Comparison of ENCODE assay signal across 21 cellular contexts in the genomic region with DNA sequence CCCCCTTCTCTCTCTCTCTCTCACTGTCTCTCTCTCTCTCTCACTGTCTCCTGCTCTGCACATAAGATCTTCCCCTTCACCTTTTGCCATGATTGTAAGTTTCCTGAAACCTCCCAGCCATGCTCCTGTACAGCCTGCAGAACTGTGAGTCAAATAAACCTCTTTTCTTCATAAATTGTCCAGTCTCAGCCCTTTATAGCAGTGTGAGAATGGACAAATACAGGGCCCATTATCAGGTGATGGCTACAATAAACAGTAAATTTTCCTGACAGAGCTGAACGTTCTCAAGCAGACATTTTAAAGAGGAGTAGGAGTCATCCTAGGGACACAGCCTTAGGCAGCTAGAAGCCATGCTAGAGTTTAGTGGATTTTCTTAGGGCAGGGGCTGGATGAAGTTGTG.
DNase-seq lines count a peak whose midpoint lies in the region; ATAC-seq, FAIRE-seq and TF ChIP-seq lines count a peak whose summit lies in the region.
"Had no signal": no experiment of that assay in that cellular context is flagged by ENCODE, and none has a peak within 500 bp of the region (broad histone marks: within the 10 kb centered on the region; RNA-seq: fewer than 3 reads in every experiment).

No MANE protein-coding gene starts in this region.

- POLR2A ChIA-PET in OCI-LY7 (lab: Charles Lee), result interaction anchor here (1.1 kb wide), 1 partner anchor 12 kb away, joined by 3 read pairs; no protein-coding TSS in a partner anchor
- POLR2A ChIA-PET in H1 (lab: Charles Lee; ENCODE audit: partially characterized antibody), result no interaction called here

- no peak overlapping the region for H3K4me2 ChIP-seq in Loucy (ENCODE audit: low read depth, low read length, poor library complexity, severe bottlenecking)
- H3K4me2 ChIP-seq in OCI-LY7 (ENCODE audit: low read length), result no peak overlapping the region
- no peak overlapping the region for H3K4me2 ChIP-seq in H1 (ENCODE audit: insufficient read depth in 1 of 2, low read depth in 2 of 2, low read length in 2 of 2)
- no peak overlapping the region for H3K4me2 ChIP-seq in smooth muscle cell

- H2BK15ac ChIP-seq in H1 (ENCODE audit: low read length), result no peak overlapping the region

- H3K36me3 ChIP-seq in Loucy (ENCODE audit: insufficient read depth, low read length) (no peaks in the 10 kb centered on the region), OCI-LY7 (ENCODE audit: insufficient read depth, low read length) (no peaks in the 10 kb centered on the region), H1 (ENCODE audit: control insufficient read depth in 2 of 4, insufficient read depth in 4 of 4, low read length in 3 of 4) (no peaks in the 10 kb centered on the region), smooth muscle cell (ENCODE audit: low read depth) (no peaks in the 10 kb centered on the region), small intestine (ENCODE audit: control insufficient read depth in 2 of 2, insufficient read depth in 2 of 2, low read length in 2 of 2) (no peaks in the 10 kb centered on the region)
- H3K36me3 ChIP-seq: BE2C, HAP-1 had no signal

- H3F3A ChIP-seq in Loucy (ENCODE audit: low read depth) (no peaks in the 10 kb centered on the region), smooth muscle cell (ENCODE audit: low read depth) (no peaks in the 10 kb centered on the region)

- H2BK20ac ChIP-seq in H1 (ENCODE audit: low read length), result no peak overlapping the region

- H2BK5ac ChIP-seq in H1 (ENCODE audit: low read depth, low read length), result no peak overlapping the region

- no peak for FAIRE-seq in H1 (lab: Jason Lieb, UNC)
- no peak for FAIRE-seq in small intestine (lab: Jason Lieb, UNC)
- FAIRE-seq: GM12891 had no signal

- no peaks in the 10 kb centered on the region for H3K9me3 ChIP-seq in Loucy (ENCODE audit: insufficient read depth, low read depth, low read length)
- peaks cover 4% of the 10 kb centered on the region; the same call in 1 of the 2 replicates for H3K9me3 ChIP-seq in OCI-LY7 (ENCODE audit: low read length)
- peaks cover 0 to 3% of the 10 kb centered on the region in 2 experiments; a peak in 1 of 4 replicates for H3K9me3 ChIP-seq in H1 (ENCODE audit: insufficient read depth in 2 of 2, low read depth in 1 of 2, low read length in 1 of 2)
- H3K9me3 ChIP-seq in smooth muscle cell (replicated peaks; ENCODE audit: low read depth), result no peaks in the 10 kb centered on the region
- H3K9me3 ChIP-seq in small intestine (ENCODE audit: control insufficient read depth, low read depth), result no peaks in the 10 kb centered on the region
- H3K9me3 ChIP-seq: BE2C, HAP-1 had no signal

- H3K14ac ChIP-seq in H1 (ENCODE audit: insufficient read length), result no peak overlapping the region

- no peak overlapping the region for H3K18ac ChIP-seq in H1 (ENCODE audit: extremely low read depth, low read length)

- H3K56ac ChIP-seq in H1 (replicated peaks; ENCODE audit: insufficient read length, low read depth, low read length), result no peak overlapping the region

- H2AFZ ChIP-seq in Loucy (ENCODE audit: low read length) (0 out of 2 replicates have a peak overlapping the region, but pooled peaks have one; percentile 40), OCI-LY7 (ENCODE audit: low read length) (peak overlapping the region; percentile 80), H1 (ENCODE audit: low read length) (peak overlapping the region; percentile 44; the same call in 1 of the 2 replicates), smooth muscle cell (ENCODE audit: low read depth) (peak overlapping the region; percentile 24)

- 93% methylated on average over 1 of the region's 1 CpG; no CpG with 5 or more reads in 1 of the 2 experiments for WGBS in H1 (ENCODE audit: extremely low coverage in 1 of 2, insufficient coverage in 1 of 2, insufficient read length in 1 of 2, insufficient replicate concordance in 2 of 2, low coverage in 1 of 2, low lambda C conversion rate in 2 of 2, missing lambda C conversion rate in 1 of 2), 2 experiments
- 22% methylated on average over 1 of the region's 1 CpG for WGBS in smooth muscle cell (ENCODE audit: low lambda C conversion rate)
- WGBS in small intestine, 3 donors, result 21 to 29% (median 26%) methylated on average over 1 of the region's 1 CpG

- ATAC-seq in HG03175 (IDR thresholded peaks at IDR 0.05; ENCODE audit: unreplicated experiment), result no peak

- no peaks in the 10 kb centered on the region for H3K79me2 ChIP-seq in Loucy (ENCODE audit: insufficient read depth, low read length)
- no peaks in the 10 kb centered on the region for H3K79me2 ChIP-seq in OCI-LY7 (ENCODE audit: insufficient read depth, low read depth, low read length)
- no peaks in the 10 kb centered on the region for H3K79me2 ChIP-seq in H1 (ENCODE audit: control insufficient read depth in 1 of 2, insufficient read depth in 2 of 2, low read length in 2 of 2)
- no peaks in the 10 kb centered on the region for H3K79me2 ChIP-seq in smooth muscle cell (ENCODE audit: low read depth)

- CTCF ChIA-PET in OCI-LY7 (lab: Charles Lee; ENCODE audit: unreplicated experiment), result no interaction called here
- CTCF ChIA-PET in H1 (lab: Charles Lee; ENCODE audit: partially characterized antibody), result no interaction called here

- intact Hi-C loops in OCI-LY7 (cut with micrococcal nuclease; ENCODE audit: unreplicated experiment), result no loop called here

- H4K91ac ChIP-seq in H1 (replicated peaks; ENCODE audit: insufficient read length, low read length), result no peak overlapping the region

- no peak overlapping the region for H4K8ac ChIP-seq in H1 (ENCODE audit: extremely low read depth, insufficient read depth, low read length)

- TF ChIP-seq CTCF in Loucy (conservative IDR thresholded peaks at IDR 0.05; ENCODE audit: low read length) (no peak), OCI-LY7 (conservative IDR thresholded peaks at IDR 0.05; ENCODE audit: low read length) (no peak), H1 (IDR thresholded peaks at IDR 0.05; ENCODE audit: control extremely low read depth in 1 of 3, insufficient read depth in 1 of 3, low read depth in 1 of 3, low read length in 3 of 3) (no peak), smooth muscle cell (IDR thresholded peaks at IDR 0.05; ENCODE audit: borderline replicate concordance, insufficient read depth, poor library complexity, severe bottlenecking) (no peak)

- H2AK5ac ChIP-seq in H1 (ENCODE audit: low read depth, low read length), result no peak overlapping the region

- no peaks in the 10 kb centered on the region for H3K23me2 ChIP-seq in H1 (ENCODE audit: low read depth, low read length)

- H2BK120ac ChIP-seq in H1 (replicated peaks; ENCODE audit: low read depth, low read length), result no peak overlapping the region

- no peak for DNase-seq in OCI-LY7 (ENCODE audit: low spot score)
- DNase-seq in H1 (ENCODE audit: low read depth in 1 of 2, low spot score in 2 of 2), result no peak
- no peak for DNase-seq in smooth muscle cell (lab: John Stamatoyannopoulos, UW; ENCODE audit: unreplicated experiment)
- no peak for DNase-seq in GM19238 (ENCODE audit: insufficient read length, low spot score)
- no peak for DNase-seq in small intestine
- DNase-seq: BE2C; C1 segment of cervical spinal cord; CD4-positive, CD25-positive, alpha-beta regulatory T cell; CD8-positive, alpha-beta memory T cell; COR-L47; DMS 273 treated with DMSO at 0.1 percent for 48 hours; DND-41; EL; GOT3; IMR-90; KBM-7 had no signal

- H3K23ac ChIP-seq in H1 (ENCODE audit: insufficient read length), result no peak overlapping the region

- H3K4ac ChIP-seq in H1 (replicated peaks; ENCODE audit: insufficient read length, low read depth, low read length), result no peak overlapping the region

- no peaks in the 10 kb centered on the region for H3K4me1 ChIP-seq in Loucy (ENCODE audit: insufficient read depth, low read length, poor library complexity, severe bottlenecking)
- H3K4me1 ChIP-seq in OCI-LY7 (ENCODE audit: insufficient read depth, low read length, poor library complexity, severe bottlenecking), result peaks cover 21% of the 10 kb centered on the region
- no peaks in the 10 kb centered on the region for H3K4me1 ChIP-seq in H1 (replicated peaks in 1 of 4; ENCODE audit: control insufficient read depth in 3 of 4, insufficient read depth in 4 of 4, low read length in 3 of 4)
- no peaks in the 10 kb centered on the region for H3K4me1 ChIP-seq in smooth muscle cell (ENCODE audit: low read depth)
- H3K4me1 ChIP-seq in small intestine (ENCODE audit: control insufficient read depth in 2 of 2, insufficient read depth in 1 of 2, low read depth in 1 of 2, low read length in 1 of 2), result no peaks in the 10 kb centered on the region
- H3K4me1 ChIP-seq: BE2C, HAP-1 had no signal

- H3K9me2 ChIP-seq in Loucy (replicated peaks; ENCODE audit: low read depth, low read length) (no peaks in the 10 kb centered on the region), OCI-LY7 (ENCODE audit: insufficient read depth, low read length) (no peaks in the 10 kb centered on the region)

- H4K5ac ChIP-seq in H1 (ENCODE audit: insufficient read length, low read depth, low read length), result no peak overlapping the region

- TF ChIP-seq RAD21 in H1 (IDR thresholded peaks at IDR 0.05 in 1 of 2, conservative IDR thresholded peaks at IDR 0.05 in 1 of 2; ENCODE audit: low read depth in 2 of 2, low read length in 2 of 2), result no peak

- H3K4me3 ChIP-seq in Loucy (ENCODE audit: low read length, poor library complexity, severe bottlenecking) (no peak overlapping the region), OCI-LY7 (ENCODE audit: low read depth, low read length, poor library complexity, severe bottlenecking) (no peak overlapping the region), H1 (ENCODE audit: extremely low read depth in 1 of 4, insufficient read depth in 2 of 4, low read depth in 3 of 4, low read length in 4 of 4) (no peak overlapping the region), smooth muscle cell (no peak overlapping the region), small intestine (ENCODE audit: low read depth in 1 of 2, low read length in 2 of 2) (no peak overlapping the region)
- H3K4me3 ChIP-seq: HAP-1 had no signal

- H4K20me1 ChIP-seq in Loucy (ENCODE audit: insufficient read depth, low read length, poor library complexity, severe bottlenecking), result no peaks in the 10 kb centered on the region
- H4K20me1 ChIP-seq in OCI-LY7 (ENCODE audit: insufficient read depth, low read length), result no peaks in the 10 kb centered on the region
- H4K20me1 ChIP-seq in H1 (replicated peaks in 1 of 2; ENCODE audit: control insufficient read depth in 1 of 2, insufficient read depth in 2 of 2, low read length in 2 of 2), result no peaks in the 10 kb centered on the region
- H4K20me1 ChIP-seq in smooth muscle cell (ENCODE audit: low read depth), result no peaks in the 10 kb centered on the region

- H3K27me3 ChIP-seq in Loucy (ENCODE audit: insufficient read depth, low read length, poor library complexity, severe bottlenecking) (no peaks in the 10 kb centered on the region), H1 (replicated peaks in 1 of 4; ENCODE audit: control insufficient read depth in 3 of 4, extremely low read depth in 1 of 4, insufficient read depth in 3 of 4, low read length in 3 of 4) (no peaks in the 10 kb centered on the region), smooth muscle cell (ENCODE audit: low read depth) (no peaks in the 10 kb centered on the region), small intestine (ENCODE audit: control insufficient read depth in 2 of 2, insufficient read depth in 2 of 2, low read length in 2 of 2) (no peaks in the 10 kb centered on the region)
- H3K27me3 ChIP-seq: BE2C had no signal

- BruUV-seq in OCI-LY7 (replicated peaks; lab: Mats Ljungman, UMichigan), result no TSS peak

- TF ChIP-seq EP300 in H1 (IDR thresholded peaks at IDR 0.05; ENCODE audit: borderline replicate concordance in 1 of 2, low read depth in 2 of 2, low read length in 2 of 2), result no peak

- H3K9ac ChIP-seq in Loucy (ENCODE audit: low read depth, low read length, poor library complexity, severe bottlenecking), result no peak overlapping the region
- no peak overlapping the region for H3K9ac ChIP-seq in H1 (replicated peaks in 1 of 4; ENCODE audit: extremely low read depth in 1 of 4, low read depth in 3 of 4, low read length in 3 of 4)
- no peak overlapping the region for H3K9ac ChIP-seq in smooth muscle cell (ENCODE audit: low read depth)

- no peak overlapping the region for H2BK12ac ChIP-seq in H1 (ENCODE audit: low read depth, low read length)

- no peak overlapping the region for H3K27ac ChIP-seq in OCI-LY7 (ENCODE audit: low read depth, low read length, poor library complexity, severe bottlenecking)
- H3K27ac ChIP-seq in H1 (ENCODE audit: low read depth, low read length), result no peak overlapping the region
- no peak overlapping the region for H3K27ac ChIP-seq in smooth muscle cell (ENCODE audit: low read depth)
- no peak overlapping the region for H3K27ac ChIP-seq in small intestine (ENCODE audit: low read depth in 1 of 2, low read length in 1 of 2)
- H3K27ac ChIP-seq: HL-60 had no signal

- no peak for TF ChIP-seq POLR2A in H1 (IDR thresholded peaks at IDR 0.05; ENCODE audit: control extremely low read depth in 1 of 2, low read depth in 2 of 2, low read length in 2 of 2)

- H3K79me1 ChIP-seq in H1 (ENCODE audit: low read depth, low read length), result no peaks in the 10 kb centered on the region

Comparison
In these comparisons a context has a peak if more than half of its experiments do, and no peak if none do; other contexts are left out.
1. H2AFZ ChIP-seq: peak in every context shown above with its lines; median percentile 80 in OCI-LY7; 44 in H1; 40 in Loucy; 24 in smooth muscle cell.